Comparison of ENCODE assay signal across 9 cellular contexts in genomic region chr11:57597461-57597892, GRCh38. TPM values are rescaled to one million over a fixed set of nuclear protein-coding genes. Genes with fewer than 3 reads are reported as not detected.
DNase-seq lines count a peak whose midpoint lies in the region; FAIRE-seq and TF ChIP-seq lines count a peak whose summit lies in the region.
"Had no signal": no experiment of that assay in that cellular context is flagged by ENCODE, and none has a peak within 500 bp of the region (broad histone marks: within the 10 kb centered on the region; RNA-seq: fewer than 3 reads in every experiment).

Gene SERPING1, plus strand, starts transcription at chr11:57597685. Its CDS starts 586 bp downstream, at chr11:57598271.

- H3K4me3 ChIP-seq in GM23248 (peak within 1 kb of the TSS; percentile 77), kidney (ENCODE audit: low read length in 2 of 2) (peak within 1 kb of the TSS; percentile 70 to 81), skeletal muscle satellite cell (ENCODE audit: low read length) (peak within 1 kb of the TSS; percentile 63)

- CTCF ChIA-PET in activated CD4-positive, alpha-beta memory T cell treated with anti-CD3 and anti-CD28 coated beads, Interleukin-2, amount 10 ng/mL, durations not matched to agents 7 days and 5 days (lab: Charles Lee), result interaction anchor here (1.5 kb wide), 1 partner anchor 13 kb away, joined by 4 read pairs; no protein-coding TSS in a partner anchor

- H3K4me1 ChIP-seq in GM23248 (ENCODE audit: insufficient read depth) (peaks cover 11% of the 10 kb centered on the region), kidney (ENCODE audit: control insufficient read depth in 1 of 2, insufficient read depth in 1 of 2, low read depth in 1 of 2, low read length in 2 of 2) (peaks cover 0 to 6% of the 10 kb centered on the region in 2 donors), skeletal muscle satellite cell (ENCODE audit: control insufficient read depth, insufficient read depth, low read length) (peaks cover 13% of the 10 kb centered on the region)

- no peaks in the 10 kb centered on the region for H3K9me2 ChIP-seq in GM23248 (ENCODE audit: insufficient read depth)

- H3K4me2 ChIP-seq in GM23248 (ENCODE audit: unreplicated experiment) (peak within 1 kb of the TSS; percentile 83), skeletal muscle satellite cell (ENCODE audit: low read length) (peak within 1 kb of the TSS; percentile 59)

- peak within 1 kb of the TSS; percentile 80 for H3K27ac ChIP-seq in GM23248
- H3K27ac ChIP-seq in kidney (ENCODE audit: low read depth in 2 of 2, low read length in 2 of 2), result peak within 1 kb of the TSS; percentile 74 to 93

- in situ Hi-C loops in GM23248 (cut with MboI), result no loop called here

- TF ChIP-seq CTCF in chondrocyte (IDR thresholded peaks at IDR 0.05) (no peak), kidney (IDR thresholded peaks at IDR 0.05; ENCODE audit: borderline replicate concordance, extremely low read depth, insufficient read depth) (no peak)

- intact Hi-C loops in kidney (cut with DNase I), result no loop called here

- H3K79me2 ChIP-seq in GM23248 (ENCODE audit: insufficient read depth), result no peaks in the 10 kb centered on the region

- H3K9me3 Mint-ChIP-seq in chondrocyte (ENCODE audit: low read depth), result no peaks in the 10 kb centered on the region
- H3K9me3 Mint-ChIP-seq in activated CD4-positive, alpha-beta memory T cell treated with anti-CD3 and anti-CD28 coated beads, Interleukin-2, amount 10 ng/mL, durations not matched to agents 7 days and 5 days, result no peaks in the 10 kb centered on the region
- H3K9me3 Mint-ChIP-seq: central memory CD8-positive, alpha-beta T cell had no signal

- H3K4me1 Mint-ChIP-seq in chondrocyte (ENCODE audit: low read depth), result peaks cover 7% of the 10 kb centered on the region
- H3K4me1 Mint-ChIP-seq in activated CD4-positive, alpha-beta memory T cell treated with anti-CD3 and anti-CD28 coated beads, Interleukin-2, amount 10 ng/mL, durations not matched to agents 7 days and 5 days, result peaks cover 2% of the 10 kb centered on the region
- H3K4me1 Mint-ChIP-seq: central memory CD8-positive, alpha-beta T cell had no signal

- H3K9me3 ChIP-seq in GM23248 (ENCODE audit: low read depth) (no peaks in the 10 kb centered on the region), kidney (ENCODE audit: control insufficient read depth in 1 of 2, low read length in 2 of 2) (no peaks in the 10 kb centered on the region), skeletal muscle satellite cell (replicated peaks; ENCODE audit: low read length) (no peaks in the 10 kb centered on the region)

- H4K20me1 ChIP-seq in GM23248 (ENCODE audit: insufficient read depth), result no peaks in the 10 kb centered on the region

- peak within 1 kb of the TSS; percentile 64 for H3K4me3 Mint-ChIP-seq in chondrocyte (ENCODE audit: unreplicated experiment)
- no peak within 1 kb of the TSS for H3K4me3 Mint-ChIP-seq in activated CD4-positive, alpha-beta memory T cell treated with anti-CD3 and anti-CD28 coated beads, Interleukin-2, amount 10 ng/mL, durations not matched to agents 7 days and 5 days
- H3K4me3 Mint-ChIP-seq: central memory CD8-positive, alpha-beta T cell had no signal

- DNase-seq in GM23248 (peak; percentile 53), chondrocyte (ENCODE audit: low spot score) (no peak), kidney (peak; percentile 93), SIG-M5 (lab: John Stamatoyannopoulos, UW) (no peak), OCI-M2 (lab: John Stamatoyannopoulos, UW; ENCODE audit: unreplicated experiment) (no peak), NCI-H1105 treated with DMSO at 0.1 percent for 48 hours (lab: John Stamatoyannopoulos, UW) (no peak)
- DNase-seq in activated CD4-positive, alpha-beta memory T cell treated with anti-CD3 and anti-CD28 coated beads, Interleukin-2, amount 10 ng/mL, durations not matched to agents 7 days and 5 days, result no peak

- FAIRE-seq in kidney (lab: Jason Lieb, UNC), result no peak

- peak within 1 kb of the TSS; percentile 91 for H2AFZ ChIP-seq in GM23248

- H3K36me3 Mint-ChIP-seq in chondrocyte (ENCODE audit: low read depth), result no peaks in the 10 kb centered on the region
- no peaks in the 10 kb centered on the region for H3K36me3 Mint-ChIP-seq in activated CD4-positive, alpha-beta memory T cell treated with anti-CD3 and anti-CD28 coated beads, Interleukin-2, amount 10 ng/mL, durations not matched to agents 7 days and 5 days (ENCODE audit: low read depth)

- no peaks in the 10 kb centered on the region for H3K27me3 ChIP-seq in GM23248 (replicated peaks; ENCODE audit: insufficient read depth)
- peaks cover 43% of the 10 kb centered on the region for H3K27me3 ChIP-seq in skeletal muscle satellite cell (ENCODE audit: control insufficient read depth, insufficient read depth, low read length)

- WGBS in GM23248 (ENCODE audit: low coverage in 1 of 2, low lambda C conversion rate in 2 of 2, missing lambda C conversion rate in 2 of 2), 2 experiments, result 6 to 9% methylated on average over 7 to 10 of the region's 10 CpGs

- POLR2A ChIA-PET in activated CD4-positive, alpha-beta memory T cell treated with anti-CD3 and anti-CD28 coated beads, Interleukin-2, amount 10 ng/mL, durations not matched to agents 7 days and 5 days (lab: Charles Lee), result no interaction called here

- peaks cover 12% of the 10 kb centered on the region; the same call in 1 of the 2 replicates for H3F3A ChIP-seq in GM23248 (ENCODE audit: insufficient read depth)

- H3K27ac Mint-ChIP-seq in chondrocyte (ENCODE audit: unreplicated experiment), result peak within 1 kb of the TSS; percentile 3
- no peak within 1 kb of the TSS for H3K27ac Mint-ChIP-seq in activated CD4-positive, alpha-beta memory T cell treated with anti-CD3 and anti-CD28 coated beads, Interleukin-2, amount 10 ng/mL, durations not matched to agents 7 days and 5 days

- peaks cover 12% of the 10 kb centered on the region for H3K27me3 Mint-ChIP-seq in chondrocyte (ENCODE audit: low read depth)
- H3K27me3 Mint-ChIP-seq in activated CD4-positive, alpha-beta memory T cell treated with anti-CD3 and anti-CD28 coated beads, Interleukin-2, amount 10 ng/mL, durations not matched to agents 7 days and 5 days, result peaks cover 37% of the 10 kb centered on the region

- peak within 1 kb of the TSS; percentile 87 for H3K9ac ChIP-seq in GM23248
- H3K9ac ChIP-seq in kidney (ENCODE audit: low read length in 2 of 2), result peak within 1 kb of the TSS; percentile 46 to 68
- H3K9ac ChIP-seq in skeletal muscle satellite cell (ENCODE audit: low read depth, low read length), result peak within 1 kb of the TSS; percentile 35

- H3K36me3 ChIP-seq in GM23248 (ENCODE audit: low read depth) (no peaks in the 10 kb centered on the region), kidney (ENCODE audit: control insufficient read depth in 1 of 2, insufficient read depth in 2 of 2, low read length in 2 of 2) (peaks cover 0 to 4% of the 10 kb centered on the region in 2 donors), skeletal muscle satellite cell (ENCODE audit: insufficient read depth, low read length) (no peaks in the 10 kb centered on the region)

RNA-seq across cellular contexts. Expression of gene SERPING1, which starts in this region (rescaled TPM):
- total RNA-seq in GM23248 (2014; rRNA removed; shearing (Covaris generic)), result 98.0 and 147 TPM in 2 replicates
- polyA plus RNA-seq in GM23248 (2016; fragmentation: Nextera tagmentation; extraction: Ambion mirVana), result 319 and 327 TPM in 2 replicates
- total RNA-seq in chondrocyte, result 1.8 to 4.6 TPM (median 4.5 TPM) in 3 replicates
- 785 TPM for total RNA-seq in kidney
- 361 TPM for polyA plus RNA-seq in kidney (ENCODE audit: insufficient read depth, low read depth, low replicate concordance)
- total RNA-seq in skeletal muscle satellite cell (2012; rRNA removed), result 15.0 and 26.4 TPM in 2 replicates
- under 1 TPM; 0.55 to 0.93 TPM for total RNA-seq in activated CD4-positive, alpha-beta memory T cell treated with anti-CD3 and anti-CD28 coated beads, Interleukin-2, amount 10 ng/mL, durations not matched to agents 7 days and 5 days

Comparison
In these comparisons a context has a peak if more than half of its experiments do, and no peak if none do; other contexts are left out.
1. RNA of gene SERPING1 (total RNA-seq): 785 TPM in kidney (single experiment) and 98.0 to 147 TPM in GM23248; 1.8 to 4.6 TPM in chondrocyte and 0.55 to 0.93 TPM in activated CD4-positive, alpha-beta memory T cell treated with anti-CD3 and anti-CD28 coated beads, Interleukin-2, amount 10 ng/mL, durations not matched to agents 7 days and 5 days; every median in the first group is over 10 times any median in the second.
2. DNase-seq: peak in GM23248 (single experiment) and kidney (single experiment); none in chondrocyte (single experiment), SIG-M5 (single experiment), OCI-M2 (single experiment), NCI-H1105 treated with DMSO at 0.1 percent for 48 hours (single experiment) and activated CD4-positive, alpha-beta memory T cell treated with anti-CD3 and anti-CD28 coated beads, Interleukin-2, amount 10 ng/mL, durations not matched to agents 7 days and 5 days (single experiment).
3. H3K9ac ChIP-seq: peak in every context shown above with its lines; median percentile 87 in GM23248; 57 in kidney; 35 in skeletal muscle satellite cell.
4. Peak in every context shown above with its lines, with median percentiles within 50 percentile points of each other: H3K4me3 ChIP-seq.